In genomic region chr4:183635737-183636136, GRCh38 we compare ENCODE assay signal across 28 cellular contexts. TPM values are rescaled to one million over a fixed set of nuclear protein-coding genes. Genes with fewer than 3 reads are reported as not detected.
A peak's percentile ranks its signal among the peaks of the same experiment; 100 is the strongest.
DNase-seq lines count a peak whose midpoint lies in the region; ATAC-seq and TF ChIP-seq lines count a peak whose summit lies in the region.
"Had no signal": no experiment of that assay in that cellular context is flagged by ENCODE, and none has a peak within 500 bp of the region (broad histone marks: within the 10 kb centered on the region; RNA-seq: fewer than 3 reads in every experiment).

No MANE protein-coding gene starts in this region.

- H3K4me1 ChIP-seq in ovary (ENCODE audit: insufficient read depth), result peaks cover 20% of the 10 kb centered on the region
- no peaks in the 10 kb centered on the region for H3K4me1 ChIP-seq in Caco-2
- H3K4me1 ChIP-seq: Peyer's patch, vagina had no signal

- TF ChIP-seq CTCF in endothelial cell (IDR thresholded peaks at IDR 0.05; ENCODE audit: unreplicated experiment) (no peak), ovary (IDR thresholded peaks at IDR 0.05) (no peak), Caco-2 (IDR thresholded peaks at IDR 0.05; ENCODE audit: insufficient read depth in 1 of 2, low read depth in 1 of 2, low read length in 1 of 2, severe bottlenecking in 1 of 2, unreplicated experiment in 1 of 2) (no peak)

- H3K4me3 Mint-ChIP-seq in endothelial cell (ENCODE audit: unreplicated experiment), result no peak overlapping the region
- no peak overlapping the region for H3K4me3 Mint-ChIP-seq in T-helper 2 cell treated with Interferon-gamma antibody and Interleukin-4, amounts not matched to agents 5 μg/mL and 100 μg/mL, for 36 hours
- H3K4me3 Mint-ChIP-seq in Caco-2 (ENCODE audit: unreplicated experiment), result no peak overlapping the region
- H3K4me3 Mint-ChIP-seq: central memory CD8-positive, alpha-beta T cell; memory B cell; neural crest cell; stimulated activated naive CD8-positive, alpha-beta T cell treated with anti-CD3 and anti-CD28 coated beads, Interleukin-15, amount 100 ng/mL, for 72 hours had no signal

- in situ Hi-C loops in G401 (cut with HindIII; ENCODE audit: low sequenced_read_pairs), result no loop called here

- H3K27ac Mint-ChIP-seq in endothelial cell (ENCODE audit: unreplicated experiment) (peak overlapping the region; percentile 97), Caco-2 (ENCODE audit: unreplicated experiment) (no peak overlapping the region)
- H3K27ac Mint-ChIP-seq in T-helper 2 cell treated with Interferon-gamma antibody and Interleukin-4, amounts not matched to agents 5 μg/mL and 100 μg/mL, for 36 hours, result no peak overlapping the region
- H3K27ac Mint-ChIP-seq: memory B cell; stimulated activated naive CD8-positive, alpha-beta T cell treated with anti-CD3 and anti-CD28 coated beads, Interleukin-15, amount 100 ng/mL, for 72 hours had no signal

- no peaks in the 10 kb centered on the region for H3K9me3 Mint-ChIP-seq in endothelial cell (ENCODE audit: unreplicated experiment)
- no peaks in the 10 kb centered on the region for H3K9me3 Mint-ChIP-seq in T-helper 2 cell treated with Interferon-gamma antibody and Interleukin-4, amounts not matched to agents 5 μg/mL and 100 μg/mL, for 36 hours
- H3K9me3 Mint-ChIP-seq in Caco-2 (ENCODE audit: unreplicated experiment), result no peaks in the 10 kb centered on the region
- H3K9me3 Mint-ChIP-seq: central memory CD8-positive, alpha-beta T cell; memory B cell; neural crest cell; stimulated activated naive CD8-positive, alpha-beta T cell treated with anti-CD3 and anti-CD28 coated beads, Interleukin-15, amount 100 ng/mL, for 72 hours had no signal

- DNase-seq in G401 (ENCODE audit: low spot score) (peak; percentile 72), NCI-H1694 treated with DMSO at 0.1 percent for 48 hours (lab: John Stamatoyannopoulos, UW) (peak; percentile 55), endothelial cell (ENCODE audit: low spot score) (no peak), ovary (no peak), Caco-2 (no peak)
- no peak for DNase-seq in T-helper 2 cell treated with Interferon-gamma antibody and Interleukin-4, amounts not matched to agents 5 μg/mL and 100 μg/mL, for 36 hours (ENCODE audit: low spot score)
- DNase-seq: activated CD4-positive, alpha-beta T cell treated with anti-CD3 and anti-CD28 coated beads for 48 hours; activated effector memory CD4-positive, alpha-beta T cell treated with anti-CD3 and anti-CD28 coated beads, Interleukin-2, amount 50 U/mL, for 16 hours; gastrocnemius medialis; Karpas-422; NCI-H1417 treated with DMSO at 0.1 percent for 48 hours; NCI-H2081 treated with DMSO at 0.1 percent for 48 hours; NCI-H345; Peyer's patch; right cardiac atrium; SHP77 treated with DMSO at 0.1 percent for 48 hours; stimulated activated CD8-positive, alpha-beta memory T cell treated with anti-CD3 and anti-CD28 coated beads, Interleukin-4, amount 100 ng/mL, for 48 hours; stimulated activated naive CD8-positive, alpha-beta T cell treated with anti-CD3 and anti-CD28 coated beads, Interleukin-15, amount 100 ng/mL, for 72 hours; SW 1271; T-helper 9 cell had no signal

- H3K27me3 Mint-ChIP-seq in endothelial cell (ENCODE audit: unreplicated experiment), result peaks cover 8% of the 10 kb centered on the region
- peaks cover 4% of the 10 kb centered on the region for H3K27me3 Mint-ChIP-seq in T-helper 2 cell treated with Interferon-gamma antibody and Interleukin-4, amounts not matched to agents 5 μg/mL and 100 μg/mL, for 36 hours (ENCODE audit: low read depth)
- H3K27me3 Mint-ChIP-seq in Caco-2 (ENCODE audit: insufficient read depth, unreplicated experiment), result no peaks in the 10 kb centered on the region
- H3K27me3 Mint-ChIP-seq: central memory CD8-positive, alpha-beta T cell; stimulated activated naive CD8-positive, alpha-beta T cell treated with anti-CD3 and anti-CD28 coated beads, Interleukin-15, amount 100 ng/mL, for 72 hours had no signal

- POLR2A ChIA-PET in Caco-2 (lab: Charles Lee), result no interaction called here

- H3K27ac ChIP-seq in ovary, result peak overlapping the region; percentile 56 to 96
- H3K27ac ChIP-seq: gastrocnemius medialis, hepatocyte, HL-60, Peyer's patch, vagina had no signal

- no TSS peak for BruUV-seq in Caco-2 (replicated peaks; lab: Mats Ljungman, UMichigan)

- WGBS in ovary, 3 donors, result 6 to 13% (median 7%) methylated on average over 5 of the region's 5 CpGs

- ATAC-seq in HG03097 (IDR thresholded peaks at IDR 0.05; ENCODE audit: low FRiP score, unreplicated experiment), result no peak
- ATAC-seq: gastrocnemius medialis; stimulated activated naive CD8-positive, alpha-beta T cell treated with anti-CD3 and anti-CD28 coated beads, Interleukin-15, amount 100 ng/mL, for 72 hours had no signal

- H3K27me3 ChIP-seq in ovary (no peaks in the 10 kb centered on the region), Caco-2 (replicated peaks; ENCODE audit: control insufficient read depth, insufficient read depth, low read length) (no peaks in the 10 kb centered on the region)
- H3K27me3 ChIP-seq: dorsolateral prefrontal cortex, gastrocnemius medialis, hepatocyte, Peyer's patch, vagina had no signal

- intact Hi-C loops in ovary (cut with DNase I), result no loop called here
- intact Hi-C loops in Caco-2 (cut with micrococcal nuclease; ENCODE audit: unreplicated experiment), result no loop called here

- H3K36me3 Mint-ChIP-seq in endothelial cell (ENCODE audit: low read depth, unreplicated experiment) (no peaks in the 10 kb centered on the region), Caco-2 (ENCODE audit: insufficient read depth, unreplicated experiment) (no peaks in the 10 kb centered on the region)
- H3K36me3 Mint-ChIP-seq in T-helper 2 cell treated with Interferon-gamma antibody and Interleukin-4, amounts not matched to agents 5 μg/mL and 100 μg/mL, for 36 hours (ENCODE audit: low read depth), result no peaks in the 10 kb centered on the region

- no peaks in the 10 kb centered on the region for H3K36me3 ChIP-seq in ovary
- H3K36me3 ChIP-seq in Caco-2 (ENCODE audit: control insufficient read depth, insufficient read depth, low read length), result no peaks in the 10 kb centered on the region
- H3K36me3 ChIP-seq: gastrocnemius medialis, Peyer's patch had no signal

- CTCF ChIA-PET in Caco-2 (lab: Charles Lee), result no interaction called here

- H3K9me3 ChIP-seq in ovary, result no peaks in the 10 kb centered on the region
- no peaks in the 10 kb centered on the region for H3K9me3 ChIP-seq in Caco-2
- H3K9me3 ChIP-seq: gastrocnemius medialis, Peyer's patch, vagina had no signal

- no peak for TF ChIP-seq EP300 in ovary (IDR thresholded peaks at IDR 0.05)

- peak overlapping the region; percentile 5 for H3K4me3 ChIP-seq in ovary
- H3K4me3 ChIP-seq in Caco-2 (ENCODE audit: low read depth, low read length), result no peak overlapping the region
- H3K4me3 ChIP-seq: gastrocnemius medialis, hepatocyte, Peyer's patch, vagina had no signal

- TF ChIP-seq POLR2A in ovary (IDR thresholded peaks at IDR 0.05), result no peak

- H3K4me1 Mint-ChIP-seq in endothelial cell (ENCODE audit: unreplicated experiment) (peaks cover 28% of the 10 kb centered on the region), Caco-2 (ENCODE audit: low read depth, unreplicated experiment) (peaks cover 6% of the 10 kb centered on the region)
- H3K4me1 Mint-ChIP-seq in T-helper 2 cell treated with Interferon-gamma antibody and Interleukin-4, amounts not matched to agents 5 μg/mL and 100 μg/mL, for 36 hours (ENCODE audit: low read depth), result peaks cover 12% of the 10 kb centered on the region
- H3K4me1 Mint-ChIP-seq: memory B cell had no signal

RNA-seq across cellular contexts. Expression of gene RWDD4, which starts 23.2 kb away (rescaled TPM):
- 39.8 and 44.5 TPM in 2 replicates for total RNA-seq in G401 (2014; rRNA removed; shearing (Covaris generic))
- total RNA-seq in endothelial cell (ENCODE audit: unreplicated experiment), result 13.1 TPM
- 10 to 100 TPM; 29.0 to 63.5 (median 37.8) TPM for total RNA-seq in ovary
- 10 to 100 TPM; 30.5 to 40.3 TPM for polyA plus RNA-seq in ovary
- 15.3 and 17.4 TPM in 2 replicates for total RNA-seq in Caco-2 (2022)

RNA-seq across cellular contexts. Expression of gene TRAPPC11, which starts 23.4 kb away (rescaled TPM):
- 35.6 and 50.2 TPM in 2 replicates for total RNA-seq in G401 (2014; rRNA removed; shearing (Covaris generic))
- 33.5 TPM for total RNA-seq in endothelial cell (ENCODE audit: unreplicated experiment)
- 10 to 100 TPM; 29.7 to 52.7 (median 43.9) TPM for total RNA-seq in ovary
- 10 to 100 TPM; 21.2 to 32.3 TPM for polyA plus RNA-seq in ovary
- 23.2 and 25.7 TPM in 2 replicates for total RNA-seq in Caco-2 (2022)

Comparison
In these comparisons a context has a peak if more than half of its experiments do, and no peak if none do; other contexts are left out.
1. DNase-seq: peak in G401 (single experiment) and NCI-H1694 treated with DMSO at 0.1 percent for 48 hours (single experiment); none in endothelial cell (single experiment), ovary (0 of 5), T-helper 2 cell treated with Interferon-gamma antibody and Interleukin-4, amounts not matched to agents 5 μg/mL and 100 μg/mL, for 36 hours (single experiment) and Caco-2 (0 of 2).